Comparison of ENCODE assay signal across 8 cellular contexts in genomic region chr19:31110331-31110730, GRCh38.
DNase-seq lines count a peak whose midpoint lies in the region; ATAC-seq and TF ChIP-seq lines count a peak whose summit lies in the region.

No MANE protein-coding gene starts in this region.

- intact Hi-C loops in colonic mucosa (cut with DNase I), result no loop called here

- H3K4me3 ChIP-seq in colonic mucosa, result no peak overlapping the region

- H3K36me3 ChIP-seq in colonic mucosa, result no peaks in the 10 kb centered on the region

- peak; percentile 40 for ATAC-seq in foreskin keratinocyte
- no peak for ATAC-seq in GM18909 (IDR thresholded peaks at IDR 0.05; ENCODE audit: poor library complexity, unreplicated experiment)
- no peak for ATAC-seq in GM21576 (IDR thresholded peaks at IDR 0.05; ENCODE audit: unreplicated experiment)

- no peaks in the 10 kb centered on the region for H3K9me3 ChIP-seq in colonic mucosa

- no peak overlapping the region for H3K27ac ChIP-seq in foreskin keratinocyte
- no peak overlapping the region for H3K27ac ChIP-seq in colonic mucosa

- no peak overlapping the region for H3K9ac ChIP-seq in colonic mucosa (ENCODE audit: low read depth in 2 of 2, low read length in 2 of 2)

- peaks cover 2% of the 10 kb centered on the region for H3K27me3 ChIP-seq in foreskin keratinocyte
- H3K27me3 ChIP-seq in colonic mucosa, result no peaks in the 10 kb centered on the region

- H3K4me1 ChIP-seq in foreskin keratinocyte (no peaks in the 10 kb centered on the region), colonic mucosa (no peaks in the 10 kb centered on the region)

- peak; percentile 60 for TF ChIP-seq CTCF in foreskin keratinocyte (conservative IDR thresholded peaks at IDR 0.05)
- no peak for TF ChIP-seq CTCF in colonic mucosa (IDR thresholded peaks at IDR 0.05)

- DNase-seq in stimulated activated CD4-positive, alpha-beta T cell treated with anti-CD3 and anti-CD28 coated beads, Interleukin-15, amount 100 ng/mL, for 24 hours, result peak; percentile 9
- no peak for DNase-seq in stimulated activated CD4-positive, alpha-beta T cell treated with anti-CD3 and anti-CD28 coated beads, Interleukin-1b, Interleukin-23, amount 100 ng/mL, for 48 hours
- peak; percentile 0 for DNase-seq in T follicular helper cell (ENCODE audit: low read depth)
- peak; percentile 4 to 29 for DNase-seq in foreskin keratinocyte
- no peak for DNase-seq in NCI-H345 (lab: John Stamatoyannopoulos, UW)
- no peak for DNase-seq in colonic mucosa

Comparison
In these comparisons a context has a peak if more than half of its experiments do, and no peak if none do; other contexts are left out.
1. DNase-seq: peak in stimulated activated CD4-positive, alpha-beta T cell treated with anti-CD3 and anti-CD28 coated beads, Interleukin-15, amount 100 ng/mL, for 24 hours (single experiment), T follicular helper cell (single experiment) and foreskin keratinocyte (2 of 2); none in stimulated activated CD4-positive, alpha-beta T cell treated with anti-CD3 and anti-CD28 coated beads, Interleukin-1b, Interleukin-23, amount 100 ng/mL, for 48 hours (single experiment), NCI-H345 (single experiment) and colonic mucosa (single experiment).